In the genomic region with DNA sequence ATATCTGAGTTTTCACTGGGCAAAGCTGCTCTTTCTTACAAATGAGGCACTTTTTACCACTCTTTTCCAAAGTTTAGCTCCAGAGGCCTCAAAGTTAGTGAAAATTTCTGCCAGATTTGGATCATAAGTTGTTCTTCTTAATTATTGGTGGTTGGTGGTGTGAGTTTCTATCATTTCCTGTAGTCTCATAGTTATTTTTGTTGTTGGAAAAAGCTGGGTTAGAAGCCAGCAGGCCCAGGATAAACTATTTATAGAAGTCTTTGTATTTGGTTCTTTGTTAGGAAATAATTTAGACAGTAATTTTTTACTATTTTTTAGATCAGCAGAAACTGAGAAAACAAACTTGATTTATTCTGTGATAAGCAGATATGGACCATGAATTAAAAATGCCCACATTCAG, we compare ENCODE assay signal across 21 cellular contexts. TPM values are rescaled to one million over a fixed set of nuclear protein-coding genes. Genes with fewer than 3 reads are reported as not detected.
"Had no signal": no experiment of that assay in that cellular context is flagged by ENCODE, and none has a peak within 500 bp of the region (broad histone marks: within the 10 kb centered on the region; RNA-seq: fewer than 3 reads in every experiment).

No MANE protein-coding gene starts in this region.

- H3K27ac ChIP-seq: cardiac muscle cell, prostate gland, right lobe of liver had no signal

- H3K4me1 ChIP-seq: prostate gland had no signal

- H3K4me3 ChIP-seq: cardiac muscle cell, dorsolateral prefrontal cortex, prostate gland, right lobe of liver, smooth muscle cell had no signal

- DNase-seq: amniotic stem cell; dorsolateral prefrontal cortex; foreskin melanocyte; glutamatergic neuron; mammary epithelial cell; naive B cell; right lobe of liver; stimulated activated CD4-positive, alpha-beta T cell treated with anti-CD3 and anti-CD28 coated beads, Interleukin-4, amount 100 ng/mL, for 1 hour; stimulated activated naive CD8-positive, alpha-beta T cell treated with anti-CD3 and anti-CD28 coated beads, Interleukin-15, amount 100 ng/mL, for 72 hours; T-cell; trophoblast cell had no signal

- H3K36me3 Mint-ChIP-seq: activated naive CD8-positive, alpha-beta T cell had no signal

- H3K27ac Mint-ChIP-seq: activated T-helper 1 cell treated with anti-CD3 and anti-CD28 coated beads, Interleukin-12 subunit alpha, Interleukin-12 subunit beta, Interleukin-2, Interleukin-4 antibody, amounts not matched to agents 30 ng/mL and 10 ng/mL and 1 ng/mL, durations not matched to agents 14 hours and 24 hours and 36 hours; naive B cell; stimulated activated naive CD8-positive, alpha-beta T cell treated with anti-CD3 and anti-CD28 coated beads, Interleukin-15, amount 100 ng/mL, for 72 hours; T-cell had no signal

- H3K9me3 Mint-ChIP-seq: activated T-helper 1 cell treated with anti-CD3 and anti-CD28 coated beads, Interleukin-12 subunit alpha, Interleukin-12 subunit beta, Interleukin-2, Interleukin-4 antibody, amounts not matched to agents 30 ng/mL and 10 ng/mL and 1 ng/mL, durations not matched to agents 14 hours and 24 hours and 36 hours; naive B cell; stimulated activated naive CD8-positive, alpha-beta T cell treated with anti-CD3 and anti-CD28 coated beads, Interleukin-15, amount 100 ng/mL, for 72 hours; T-cell had no signal

- ATAC-seq: left lobe of liver; right lobe of liver; stimulated activated naive CD8-positive, alpha-beta T cell treated with anti-CD3 and anti-CD28 coated beads, Interleukin-15, amount 100 ng/mL, for 72 hours; T-cell had no signal

- H3K27me3 Mint-ChIP-seq: activated naive CD8-positive, alpha-beta T cell; naive B cell; stimulated activated naive CD8-positive, alpha-beta T cell treated with anti-CD3 and anti-CD28 coated beads, Interleukin-15, amount 100 ng/mL, for 72 hours; T-cell had no signal

- H3K36me3 ChIP-seq: prostate gland had no signal

- H3K4me3 Mint-ChIP-seq: activated naive CD8-positive, alpha-beta T cell; activated T-helper 1 cell treated with anti-CD3 and anti-CD28 coated beads, Interleukin-12 subunit alpha, Interleukin-12 subunit beta, Interleukin-2, Interleukin-4 antibody, amounts not matched to agents 30 ng/mL and 10 ng/mL and 1 ng/mL, durations not matched to agents 14 hours and 24 hours and 36 hours; naive B cell; stimulated activated naive CD8-positive, alpha-beta T cell treated with anti-CD3 and anti-CD28 coated beads, Interleukin-15, amount 100 ng/mL, for 72 hours; T-cell had no signal

- H3K9me3 ChIP-seq: prostate gland, right lobe of liver had no signal

- H3K4me1 Mint-ChIP-seq: naive B cell had no signal

- H3K4me2 ChIP-seq: smooth muscle cell had no signal

- H3K27me3 ChIP-seq: cardiac muscle cell, dorsolateral prefrontal cortex, right lobe of liver had no signal

RNA-seq across cellular contexts. Expression of a gene that starts 44.7 kb away (rescaled TPM):
- total RNA-seq: activated T-helper 1 cell treated with anti-CD3 and anti-CD28 coated beads, Interleukin-12 subunit alpha, Interleukin-12 subunit beta, Interleukin-2, Interleukin-4 antibody, amounts not matched to agents 30 ng/mL and 10 ng/mL and 1 ng/mL, durations not matched to agents 14 hours and 24 hours and 36 hours; cardiac muscle cell; chondrocyte; fibroblast of lung; left lobe of liver; osteocyte; right lobe of liver; temporal lobe had no signal
- polyA plus RNA-seq: cardiac muscle cell, fibroblast of lung had no signal
